Comparison of ENCODE assay signal across 18 cellular contexts in the genomic region with DNA sequence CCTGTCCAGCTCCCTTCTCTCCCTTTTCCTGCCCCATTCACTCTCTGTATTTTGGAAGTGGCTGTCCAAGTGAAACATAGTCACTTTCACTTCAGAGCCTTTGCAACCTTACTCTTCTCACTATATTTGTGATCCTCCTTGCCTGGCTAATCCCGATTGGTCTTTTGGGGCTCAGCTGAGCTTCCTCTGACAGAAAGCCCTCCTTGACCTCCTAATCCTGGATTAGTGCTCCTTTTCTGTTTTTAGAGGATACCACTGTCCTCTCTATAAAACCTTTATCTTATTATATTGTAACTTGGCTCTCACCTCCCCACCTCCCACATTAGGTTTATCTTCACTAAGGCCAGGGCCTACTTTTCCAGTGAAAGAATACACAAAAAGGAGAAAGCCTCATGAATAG.
DNase-seq lines count a peak whose midpoint lies in the region; ATAC-seq, FAIRE-seq and TF ChIP-seq lines count a peak whose summit lies in the region.
"Had no signal": no experiment of that assay in that cellular context is flagged by ENCODE, and none has a peak within 500 bp of the region (broad histone marks: within the 10 kb centered on the region; RNA-seq: fewer than 3 reads in every experiment).

No MANE protein-coding gene starts in this region.

- CTCF ChIA-PET in CD8-positive, alpha-beta T cell (lab: Charles Lee): interaction anchor here (0.9 to 4.9 kb wide), 6 partner anchors 9 to 395 kb away, joined by 3 to 94 read pairs (median 8); no protein-coding TSS in a partner anchor

- H3K27ac ChIP-seq in osteoblast (ENCODE audit: low read depth, low read length) (no peak overlapping the region), lower lobe of right lung (no peak overlapping the region)
- H3K27ac ChIP-seq in CD8-positive, alpha-beta T cell (ENCODE audit: low read depth, low read length): no peak overlapping the region
- H3K27ac ChIP-seq: BLaER1 treated with 17β-estradiol and CSF1 and Interleukin-3, amounts not matched to agents 10 nM and 100 nM had no signal

- no peak for ATAC-seq in lower lobe of right lung
- ATAC-seq in CD8-positive, alpha-beta T cell: no peak
- ATAC-seq: GM12878, HCT116 had no signal

- H3K27ac Mint-ChIP-seq in nephron progenitor cell: peak overlapping the region; percentile 5
- no peak overlapping the region for H3K27ac Mint-ChIP-seq in CD8-positive, alpha-beta T cell
- H3K27ac Mint-ChIP-seq: B cell, IgD-negative memory B cell had no signal

- no peak overlapping the region for H3K4me2 ChIP-seq in osteoblast (ENCODE audit: insufficient read depth, low read length)
- H3K4me2 ChIP-seq: BLaER1 treated with 17β-estradiol and CSF1 and Interleukin-3, amounts not matched to agents 10 nM and 100 nM had no signal

- peaks cover 4% of the 10 kb centered on the region for H3K27me3 Mint-ChIP-seq in nephron progenitor cell (ENCODE audit: low read depth, poor library complexity)
- peaks cover 16% of the 10 kb centered on the region for H3K27me3 Mint-ChIP-seq in CD8-positive, alpha-beta T cell (ENCODE audit: low read depth)

- H3K36me3 ChIP-seq in osteoblast (ENCODE audit: insufficient read depth, low read length) (no peaks in the 10 kb centered on the region), lower lobe of right lung (no peaks in the 10 kb centered on the region)
- no peaks in the 10 kb centered on the region for H3K36me3 ChIP-seq in CD8-positive, alpha-beta T cell (ENCODE audit: insufficient read depth, low read length)
- H3K36me3 ChIP-seq: BLaER1 treated with 17β-estradiol and CSF1 and Interleukin-3, amounts not matched to agents 10 nM and 100 nM had no signal

- peaks cover 4% of the 10 kb centered on the region for H3K9me3 Mint-ChIP-seq in nephron progenitor cell
- H3K9me3 Mint-ChIP-seq in CD8-positive, alpha-beta T cell: no peaks in the 10 kb centered on the region
- H3K9me3 Mint-ChIP-seq: IgD-negative memory B cell had no signal

- H3K9me3 ChIP-seq in osteoblast (ENCODE audit: low read depth, low read length) (no peaks in the 10 kb centered on the region), lower lobe of right lung (no peaks in the 10 kb centered on the region)
- H3K9me3 ChIP-seq in CD8-positive, alpha-beta T cell (ENCODE audit: low read length): no peaks in the 10 kb centered on the region
- H3K9me3 ChIP-seq: BLaER1 treated with 17β-estradiol and CSF1 and Interleukin-3, amounts not matched to agents 10 nM and 100 nM had no signal

- peaks cover 32% of the 10 kb centered on the region for H3K4me1 Mint-ChIP-seq in nephron progenitor cell
- H3K4me1 Mint-ChIP-seq in CD8-positive, alpha-beta T cell (ENCODE audit: low read depth): peaks cover 2% of the 10 kb centered on the region
- H3K4me1 Mint-ChIP-seq: IgD-negative memory B cell had no signal

- POLR2A ChIA-PET in CD8-positive, alpha-beta T cell (lab: Charles Lee): no interaction called here

- H3K4me3 Mint-ChIP-seq in nephron progenitor cell: no peak overlapping the region
- H3K4me3 Mint-ChIP-seq in CD8-positive, alpha-beta T cell: no peak overlapping the region
- H3K4me3 Mint-ChIP-seq: B cell, IgD-negative memory B cell had no signal

- intact Hi-C loops in lower lobe of right lung (cut with DNase I): loop anchor here (5.0 to 10.0 kb wide), 2 partner anchors 279 to 396 kb away; no protein-coding TSS in a partner anchor
- intact Hi-C loops in CD8-positive, alpha-beta T cell (cut with DNase I, micrococcal nuclease): loop anchor here in 1 of 2 experiments (2.0 kb wide), 1 partner anchor 997 kb away; no protein-coding TSS in a partner anchor

- H3K27me3 ChIP-seq in osteoblast (ENCODE audit: insufficient read depth, low read length) (no peaks in the 10 kb centered on the region), lower lobe of right lung (ENCODE audit: low read depth) (peaks cover 10% of the 10 kb centered on the region)
- no peaks in the 10 kb centered on the region for H3K27me3 ChIP-seq in CD8-positive, alpha-beta T cell (ENCODE audit: insufficient read depth, low read length)
- H3K27me3 ChIP-seq: BLaER1 treated with 17β-estradiol and CSF1 and Interleukin-3, amounts not matched to agents 10 nM and 100 nM had no signal

- H3K79me2 ChIP-seq in osteoblast (ENCODE audit: insufficient read depth, low read length): no peaks in the 10 kb centered on the region

- no peaks in the 10 kb centered on the region for H4K20me1 ChIP-seq in osteoblast (ENCODE audit: insufficient read depth, low read length)
- H4K20me1 ChIP-seq: BLaER1 treated with 17β-estradiol and CSF1 and Interleukin-3, amounts not matched to agents 10 nM and 100 nM had no signal

- peak; percentile 88 for FAIRE-seq in D721Med (lab: Jason Lieb, UNC)
- FAIRE-seq: GM12878, HepG2 had no signal

- DNase-seq in D721Med (ENCODE audit: insufficient read length, low spot score) (peak; percentile 31), NCI-H82 (lab: John Stamatoyannopoulos, UW) (peak; percentile 95), nephron progenitor cell (no peak), osteoblast (ENCODE audit: insufficient read length, low spot score, missing footprints) (peak; percentile 23), lower lobe of right lung (no peak)
- no peak for DNase-seq in CD8-positive, alpha-beta T cell
- no peak for DNase-seq in stimulated activated CD8-positive, alpha-beta memory T cell treated with anti-CD3 and anti-CD28 coated beads, Interleukin-4, amount 100 ng/mL, for 48 hours
- DNase-seq: 8988T, DND-41, EL, GOT3, H7 had no signal

- no peaks in the 10 kb centered on the region for H3K4me1 ChIP-seq in osteoblast (ENCODE audit: insufficient read depth, low read length)
- no peaks in the 10 kb centered on the region for H3K4me1 ChIP-seq in lower lobe of right lung
- no peaks in the 10 kb centered on the region for H3K4me1 ChIP-seq in CD8-positive, alpha-beta T cell (ENCODE audit: insufficient read depth, low read length)
- H3K4me1 ChIP-seq: BLaER1 treated with 17β-estradiol and CSF1 and Interleukin-3, amounts not matched to agents 10 nM and 100 nM had no signal

- TF ChIP-seq CTCF in D721Med (IDR thresholded peaks at IDR 0.05; ENCODE audit: insufficient read depth, missing control alignments): no peak
- no peak for TF ChIP-seq CTCF in nephron progenitor cell (IDR thresholded peaks at IDR 0.05)
- TF ChIP-seq CTCF in osteoblast (IDR thresholded peaks at IDR 0.05; ENCODE audit: extremely low read depth, low read depth, low read length): no peak
- TF ChIP-seq CTCF in lower lobe of right lung (IDR thresholded peaks at IDR 0.05): no peak
- no peak for TF ChIP-seq CTCF in CD8-positive, alpha-beta T cell (IDR thresholded peaks at IDR 0.05)

- no peaks in the 10 kb centered on the region for H3K36me3 Mint-ChIP-seq in nephron progenitor cell (ENCODE audit: low read depth)
- H3K36me3 Mint-ChIP-seq in CD8-positive, alpha-beta T cell: no peaks in the 10 kb centered on the region
- H3K36me3 Mint-ChIP-seq: IgD-negative memory B cell had no signal

- no peak overlapping the region for H2AFZ ChIP-seq in osteoblast (ENCODE audit: low read length)

- no peak overlapping the region for H3K4me3 ChIP-seq in osteoblast (ENCODE audit: insufficient read depth, low read length)
- no peak overlapping the region for H3K4me3 ChIP-seq in lower lobe of right lung
- no peak overlapping the region for H3K4me3 ChIP-seq in CD8-positive, alpha-beta T cell (ENCODE audit: low read depth, low read length)
- H3K4me3 ChIP-seq: BLaER1 treated with 17β-estradiol and CSF1 and Interleukin-3, amounts not matched to agents 10 nM and 100 nM; GM12878 had no signal

Comparison
In these comparisons a context has a peak if more than half of its experiments do, and no peak if none do; other contexts are left out.
1. DNase-seq: peak in D721Med (single experiment), NCI-H82 (single experiment) and osteoblast (single experiment); none in nephron progenitor cell (single experiment), lower lobe of right lung (single experiment), CD8-positive, alpha-beta T cell (0 of 7) and stimulated activated CD8-positive, alpha-beta memory T cell treated with anti-CD3 and anti-CD28 coated beads, Interleukin-4, amount 100 ng/mL, for 48 hours (single experiment).